In genomic region chr5:140664018-140664352, GRCh38 we compare ENCODE assay signal across 6 cellular contexts. TPM values are rescaled to one million over a fixed set of nuclear protein-coding genes. Genes with fewer than 3 reads are reported as not detected.
DNase-seq lines count a peak whose midpoint lies in the region; ATAC-seq and TF ChIP-seq lines count a peak whose summit lies in the region.

No MANE protein-coding gene starts in this region.

- no peaks in the 10 kb centered on the region for H3K27me3 ChIP-seq in right cardiac atrium (ENCODE audit: control insufficient read depth, insufficient read depth)

- no peak for TF ChIP-seq CTCF in type B pancreatic cell (conservative IDR thresholded peaks at IDR 0.05)

- peak overlapping the region; percentile 99 for H3K27ac Mint-ChIP-seq in activated T-cell treated with anti-CD3 and anti-CD28 coated beads, Interleukin-2, amount 50 U/mL, for 24 hours
- peak overlapping the region; percentile 100 for H3K27ac Mint-ChIP-seq in type B pancreatic cell

- DNase-seq in activated T-cell treated with anti-CD3 and anti-CD28 coated beads, Interleukin-2, amount 50 U/mL, for 24 hours = no peak
- DNase-seq in activated T-cell treated with anti-CD3 and anti-CD28 coated beads for 4 hours (no peak), right cardiac atrium (peak in 1 of 3 donors; percentile 57), type B pancreatic cell (ENCODE audit: extremely low spot score, unreplicated experiment) (no peak), NCI-H1417 treated with DMSO at 0.1 percent for 48 hours (lab: John Stamatoyannopoulos, UW) (no peak)

- no peaks in the 10 kb centered on the region for H3K27me3 Mint-ChIP-seq in activated T-cell treated with anti-CD3 and anti-CD28 coated beads, Interleukin-2, amount 50 U/mL, for 24 hours
- H3K27me3 Mint-ChIP-seq in type B pancreatic cell = no peaks in the 10 kb centered on the region

- H3K4me1 Mint-ChIP-seq in activated T-cell treated with anti-CD3 and anti-CD28 coated beads, Interleukin-2, amount 50 U/mL, for 24 hours (ENCODE audit: low read depth) = peaks cover 38% of the 10 kb centered on the region
- H3K4me1 Mint-ChIP-seq in type B pancreatic cell (ENCODE audit: unreplicated experiment) = peaks cover 22% of the 10 kb centered on the region

- H3K4me1 ChIP-seq in right cardiac atrium (ENCODE audit: control insufficient read depth, insufficient read depth, low read length) = peaks cover 4% of the 10 kb centered on the region

- H3K36me3 Mint-ChIP-seq in activated T-cell treated with anti-CD3 and anti-CD28 coated beads, Interleukin-2, amount 50 U/mL, for 24 hours (ENCODE audit: low read depth) = peaks cover 89% of the 10 kb centered on the region
- peaks cover 41% of the 10 kb centered on the region for H3K36me3 Mint-ChIP-seq in type B pancreatic cell

- intact Hi-C loops in right cardiac atrium (cut with DNase I) = no loop called here

- ATAC-seq in right cardiac atrium (no peak), GM21360 (IDR thresholded peaks at IDR 0.05; ENCODE audit: unreplicated experiment) (no peak)

- 12% methylated on average over 19 of the region's 19 CpGs for WGBS in right cardiac atrium

- H3K4me3 Mint-ChIP-seq in activated T-cell treated with anti-CD3 and anti-CD28 coated beads, Interleukin-2, amount 50 U/mL, for 24 hours = peak overlapping the region; percentile 99
- peak overlapping the region; percentile 99 for H3K4me3 Mint-ChIP-seq in type B pancreatic cell

- peak overlapping the region; percentile 97 for H3K27ac ChIP-seq in right cardiac atrium (ENCODE audit: low read length)

- no peaks in the 10 kb centered on the region for H3K9me3 Mint-ChIP-seq in activated T-cell treated with anti-CD3 and anti-CD28 coated beads, Interleukin-2, amount 50 U/mL, for 24 hours
- no peaks in the 10 kb centered on the region for H3K9me3 Mint-ChIP-seq in type B pancreatic cell

- H3K9me3 ChIP-seq in right cardiac atrium (ENCODE audit: control insufficient read depth, low read length) = no peaks in the 10 kb centered on the region

- H3K4me3 ChIP-seq in right cardiac atrium (ENCODE audit: low read length) = peak overlapping the region; percentile 86

RNA-seq across cellular contexts. Expression of gene WDR55, which starts 0.7 kb away (rescaled TPM):
- total RNA-seq in right cardiac atrium (10 to 100 TPM; 10.0 to 13.8 (median 12.5) TPM), type B pancreatic cell (ENCODE audit: low replicate concordance) (29.4 and 32.4 TPM in 2 replicates)
- polyA plus RNA-seq in right cardiac atrium = 11.2 TPM

RNA-seq across cellular contexts. Expression of gene DND1, which starts 9.4 kb away (rescaled TPM):
- total RNA-seq in right cardiac atrium (under 1 TPM in 3 of 4 donors, not detected in 1; 0.23 to 0.58 (median 0.41) TPM), type B pancreatic cell (ENCODE audit: low replicate concordance) (1.6 and 2.6 TPM in 2 replicates)
- polyA plus RNA-seq in right cardiac atrium = 0.54 TPM

RNA-seq across cellular contexts. Expression of gene IK, which starts 16.4 kb away (rescaled TPM):
- 10 to 100 TPM; 68.2 to 77.6 (median 69.9) TPM for total RNA-seq in right cardiac atrium
- polyA plus RNA-seq in right cardiac atrium = 62.4 TPM
- 81.9 and 100 TPM in 2 replicates for total RNA-seq in type B pancreatic cell (ENCODE audit: low replicate concordance)

RNA-seq across cellular contexts. Expression of gene NDUFA2, which starts 16.6 kb away (rescaled TPM):
- total RNA-seq in right cardiac atrium (100 to 1,000 TPM in 3 of 4 donors, 10 to 100 TPM in 1; 96.8 to 130 (median 106) TPM), type B pancreatic cell (ENCODE audit: low replicate concordance) (65.0 and 66.4 TPM in 2 replicates)
- 334 TPM for polyA plus RNA-seq in right cardiac atrium

RNA-seq across cellular contexts. Expression of gene TMCO6, which starts 24.7 kb away (rescaled TPM):
- total RNA-seq in right cardiac atrium = 1 to 10 TPM; 4.3 to 5.0 (median 4.8) TPM
- polyA plus RNA-seq in right cardiac atrium = 4.6 TPM
- 26.2 and 29.4 TPM in 2 replicates for total RNA-seq in type B pancreatic cell (ENCODE audit: low replicate concordance)
